14 cellular contexts compared by ENCODE assay signal in genomic region chr20:61756446-61756845, GRCh38.
DNase-seq lines count a peak whose midpoint lies in the region; ATAC-seq and TF ChIP-seq lines count a peak whose summit lies in the region.
"Had no signal": no experiment of that assay in that cellular context is flagged by ENCODE, and none has a peak within 500 bp of the region (broad histone marks: within the 10 kb centered on the region; RNA-seq: fewer than 3 reads in every experiment).

No MANE protein-coding gene starts in this region.

- H3K4me1 ChIP-seq in right atrium auricular region: no peaks in the 10 kb centered on the region

- intact Hi-C loops in left cardiac atrium (cut with DNase I) (no loop called here), posterior vena cava (cut with DNase I) (no loop called here)

- peak; percentile 7 for DNase-seq in left cardiac atrium
- DNase-seq in right atrium auricular region (ENCODE audit: low spot score): no peak
- peak; percentile 15 for DNase-seq in chondrocyte (ENCODE audit: low spot score)
- peak; percentile 48 for DNase-seq in posterior vena cava (ENCODE audit: low spot score)
- no peak for DNase-seq in GM20000 (ENCODE audit: low spot score)
- no peak for DNase-seq in hippocampal formation (lab: John Stamatoyannopoulos, UW)
- DNase-seq: CD4-positive, CD25-positive, alpha-beta regulatory T cell; HCEC 1CT; HFFc6; IMR-90; KBM-7 had no signal

- no peaks in the 10 kb centered on the region for H3K36me3 Mint-ChIP-seq in chondrocyte (ENCODE audit: low read depth)
- H3K36me3 Mint-ChIP-seq: CD4-positive, CD25-positive, alpha-beta regulatory T cell had no signal

- no peak overlapping the region for H3K4me3 Mint-ChIP-seq in chondrocyte (ENCODE audit: unreplicated experiment)
- H3K4me3 Mint-ChIP-seq: CD4-positive, CD25-positive, alpha-beta regulatory T cell; HFFc6 had no signal

- no peak for TF ChIP-seq CTCF in right atrium auricular region (IDR thresholded peaks at IDR 0.05)
- TF ChIP-seq CTCF in chondrocyte (IDR thresholded peaks at IDR 0.05): no peak
- TF ChIP-seq CTCF in GM20000 (IDR thresholded peaks at IDR 0.05; ENCODE audit: extremely low read depth, missing control alignments): no peak

- peaks cover 18% of the 10 kb centered on the region for H3K4me1 Mint-ChIP-seq in chondrocyte (ENCODE audit: low read depth)
- H3K4me1 Mint-ChIP-seq: CD4-positive, CD25-positive, alpha-beta regulatory T cell had no signal

- no peaks in the 10 kb centered on the region for H3K27me3 ChIP-seq in right atrium auricular region

- no peaks in the 10 kb centered on the region for H3K9me3 Mint-ChIP-seq in chondrocyte (ENCODE audit: low read depth)
- H3K9me3 Mint-ChIP-seq: CD4-positive, CD25-positive, alpha-beta regulatory T cell; HFFc6 had no signal

- H3K4me3 ChIP-seq in right atrium auricular region: no peak overlapping the region

- H3K36me3 ChIP-seq in right atrium auricular region: no peaks in the 10 kb centered on the region

- ATAC-seq in left cardiac atrium (no peak), HG02759 (IDR thresholded peaks at IDR 0.05; ENCODE audit: unreplicated experiment) (no peak), GM21723 (IDR thresholded peaks at IDR 0.05; ENCODE audit: unreplicated experiment) (no peak)

- no peak overlapping the region for H3K27ac Mint-ChIP-seq in chondrocyte (ENCODE audit: unreplicated experiment)
- H3K27ac Mint-ChIP-seq: CD4-positive, CD25-positive, alpha-beta regulatory T cell; HFFc6 had no signal

- H3K27me3 Mint-ChIP-seq in chondrocyte (ENCODE audit: low read depth): peaks cover 5% of the 10 kb centered on the region
- H3K27me3 Mint-ChIP-seq: CD4-positive, CD25-positive, alpha-beta regulatory T cell had no signal

- no peak overlapping the region for H3K27ac ChIP-seq in right atrium auricular region
- H3K27ac ChIP-seq: 22Rv1 had no signal

- H3K9me3 ChIP-seq in right atrium auricular region: peaks cover 0 to 4% of the 10 kb centered on the region in 2 donors

Comparison
In these comparisons a context has a peak if more than half of its experiments do, and no peak if none do; other contexts are left out.
1. DNase-seq: peak in left cardiac atrium (single experiment), chondrocyte (single experiment) and posterior vena cava (single experiment); none in right atrium auricular region (single experiment), GM20000 (single experiment) and hippocampal formation (0 of 2).